In genomic region chr15:38072507-38073277, GRCh38 we compare ENCODE assay signal across 8 cellular contexts.
DNase-seq lines count a peak whose midpoint lies in the region; ATAC-seq and TF ChIP-seq lines count a peak whose summit lies in the region.

No MANE protein-coding gene starts in this region.

- no peaks in the 10 kb centered on the region for H3K9me3 ChIP-seq in heart left ventricle

- H3K36me3 Mint-ChIP-seq in CD14-positive monocyte, result peaks cover 4 to 8% of the 10 kb centered on the region in 2 donors

- peak overlapping the region; percentile 76 to 92 for H3K4me3 Mint-ChIP-seq in CD14-positive monocyte

- peaks cover 0 to 57% (median 27%) of the 10 kb centered on the region in 12 donors for H3K4me1 ChIP-seq in heart left ventricle

- H3K4me1 Mint-ChIP-seq in CD14-positive monocyte, result peaks cover 62% of the 10 kb centered on the region

- no peaks in the 10 kb centered on the region for H3K36me3 ChIP-seq in heart left ventricle

- H3K27ac Mint-ChIP-seq in CD14-positive monocyte, result peak overlapping the region; percentile 86 to 100 (median 93)

- DNase-seq in CD14-positive monocyte (ENCODE audit: low spot score) (no peak), NCI-H524 treated with DMSO at 0.1 percent for 48 hours (lab: John Stamatoyannopoulos, UW) (peak; percentile 61), amniotic epithelial cell (ENCODE audit: low read depth) (peak; percentile 75), heart left ventricle (peak; percentile 73 to 87 (median 76)), omental fat pad (ENCODE audit: low spot score) (no peak)
- no peak for DNase-seq in stimulated activated naive CD4-positive, alpha-beta T cell (lab: John Stamatoyannopoulos, UW)

- peak overlapping the region; percentile 74 to 95 (median 90) for H3K27ac ChIP-seq in heart left ventricle

- peaks cover 17 to 23% (median 22%) of the 10 kb centered on the region in 3 donors for H3K27me3 Mint-ChIP-seq in CD14-positive monocyte (ENCODE audit: low read depth in 3 of 3)

- ATAC-seq in GM18868 (IDR thresholded peaks at IDR 0.05; ENCODE audit: unreplicated experiment), result peak; percentile 44
- peak; percentile 53 for ATAC-seq in HG03045 (IDR thresholded peaks at IDR 0.05; ENCODE audit: unreplicated experiment)
- peak; percentile 74 to 94 (median 90) for ATAC-seq in heart left ventricle
- peak; percentile 62 for ATAC-seq in omental fat pad (ENCODE audit: low FRiP score)

- 0 to 1% (median 0%) methylated on average over 24 to 54 of the region's 54 CpGs for WGBS in heart left ventricle, 4 donors

- peaks cover 0 to 4% (median 2%) of the 10 kb centered on the region in 7 donors for H3K9me3 Mint-ChIP-seq in CD14-positive monocyte

- TF ChIP-seq CTCF in CD14-positive monocyte (IDR thresholded peaks at IDR 0.05) (no peak), heart left ventricle (IDR thresholded peaks at IDR 0.05) (peak in 7 of 12 donors; percentile 9 to 39 (median 23)), omental fat pad (IDR thresholded peaks at IDR 0.05) (no peak)

- H3K27me3 ChIP-seq in heart left ventricle, result no peaks in the 10 kb centered on the region

- peak overlapping the region; percentile 18 to 88 (median 64) for H3K4me3 ChIP-seq in heart left ventricle

- intact Hi-C loops in CD14-positive monocyte (cut with micrococcal nuclease), result loop anchor here (2.0 to 10.0 kb wide), 4 partner anchors 14 to 180 kb away; partner anchors contain the start of gene SPRED1 (in 1 of the 2)
- intact Hi-C loops in heart left ventricle (cut with DNase I), result loop anchor here in 9 of 10 donors (2.0 to 10.0 kb wide), 11 partner anchors 55 to 302 kb away; partner anchors contain the start of gene SPRED1 (in 8 of the 9)

- no peak for TF ChIP-seq POLR2A in heart left ventricle (IDR thresholded peaks at IDR 0.05)

Comparison
In these comparisons a context has a peak if more than half of its experiments do, and no peak if none do; other contexts are left out.
1. DNase-seq: peak in NCI-H524 treated with DMSO at 0.1 percent for 48 hours (single experiment), amniotic epithelial cell (single experiment) and heart left ventricle (5 of 5); none in CD14-positive monocyte (single experiment), omental fat pad (single experiment) and stimulated activated naive CD4-positive, alpha-beta T cell (0 of 6).
2. CTCF ChIP-seq: peak in heart left ventricle (7 of 12); none in CD14-positive monocyte (single experiment) and omental fat pad (0 of 3).
3. Peak in every context shown above with its lines, with median percentiles within 50 percentile points of each other: ATAC-seq.